Comparison of ENCODE assay signal across 22 cellular contexts in the genomic region with DNA sequence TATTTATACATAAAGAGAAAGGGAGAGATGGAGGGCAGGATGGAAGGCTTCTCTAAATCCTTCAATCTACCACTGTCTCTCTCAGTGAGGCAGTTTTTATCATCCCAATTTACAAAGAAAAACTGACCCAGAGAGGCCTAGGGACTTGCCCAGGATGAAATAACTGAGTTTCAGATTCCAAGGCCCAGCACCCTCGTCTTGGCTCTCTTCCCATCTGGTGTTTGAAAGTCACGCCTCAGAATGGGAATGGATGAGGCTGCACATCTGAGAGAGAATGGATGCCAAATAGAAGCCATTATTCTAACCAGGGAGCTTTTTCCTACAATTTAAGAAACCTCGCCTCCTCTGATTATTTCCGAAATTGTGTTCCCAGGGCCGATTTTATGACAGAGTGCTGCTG.
"Had no signal": no experiment of that assay in that cellular context is flagged by ENCODE, and none has a peak within 500 bp of the region (broad histone marks: within the 10 kb centered on the region; RNA-seq: fewer than 3 reads in every experiment).

No MANE protein-coding gene starts in this region.

- H3K27me3 Mint-ChIP-seq: stimulated activated memory B cell treated with anti-CD40 and anti-IgM and Interleukin-4, amounts not matched to agents 10 μg/mL and 1 μg/mL and 100 μg/mL, for 72 hours had no signal

- H3K9me3 ChIP-seq: ovary, psoas muscle, testis, tibial artery had no signal

- H3K4me1 Mint-ChIP-seq: memory B cell; natural killer cell; stimulated activated memory B cell treated with anti-CD40 and anti-IgM and Interleukin-4, amounts not matched to agents 10 μg/mL and 1 μg/mL and 100 μg/mL, for 72 hours had no signal

- H3K27ac Mint-ChIP-seq: effector memory CD8-positive, alpha-beta T cell; memory B cell; mesothelial cell of epicardium; natural killer cell; stimulated activated memory B cell treated with anti-CD40 and anti-IgM and Interleukin-4, amounts not matched to agents 10 μg/mL and 1 μg/mL and 100 μg/mL, for 72 hours; type B pancreatic cell had no signal

- H3K36me3 Mint-ChIP-seq: memory B cell; mesothelial cell of epicardium; natural killer cell; stimulated activated memory B cell treated with anti-CD40 and anti-IgM and Interleukin-4, amounts not matched to agents 10 μg/mL and 1 μg/mL and 100 μg/mL, for 72 hours; type B pancreatic cell had no signal

- H3K27me3 ChIP-seq: ovary, testis had no signal

- DNase-seq: cerebellar nuclear complex; cortex of kidney; effector memory CD8-positive, alpha-beta T cell; natural killer cell; occipital lobe; ovary; posterior cingulate gyrus; psoas muscle; right cardiac atrium; stimulated activated CD4-positive, alpha-beta T cell treated with anti-CD3 and anti-CD28 coated beads, Interleukin-4, amount 100 ng/mL, for 4 hours; stimulated activated naive CD8-positive, alpha-beta T cell treated with anti-CD3 and anti-CD28 coated beads, Interleukin-15, Interleukin-2, amounts not matched to agents 100 U/mL and 50 U/mL, for 24 hours; substantia nigra; testis; tibial artery had no signal

- FAIRE-seq: frontal cortex, keratinocyte had no signal

- H3K4me3 ChIP-seq: lung, ovary, psoas muscle, smooth muscle cell, testis, tibial artery had no signal

- H3K27ac ChIP-seq: ovary, psoas muscle, testis, tibial artery had no signal

- H3K36me3 ChIP-seq: ovary, tibial artery had no signal

- H3K9me3 Mint-ChIP-seq: effector memory CD8-positive, alpha-beta T cell; memory B cell; mesothelial cell of epicardium; natural killer cell; stimulated activated memory B cell treated with anti-CD40 and anti-IgM and Interleukin-4, amounts not matched to agents 10 μg/mL and 1 μg/mL and 100 μg/mL, for 72 hours; type B pancreatic cell had no signal

- H3K4me3 Mint-ChIP-seq: effector memory CD8-positive, alpha-beta T cell; memory B cell; mesothelial cell of epicardium; natural killer cell; stimulated activated memory B cell treated with anti-CD40 and anti-IgM and Interleukin-4, amounts not matched to agents 10 μg/mL and 1 μg/mL and 100 μg/mL, for 72 hours; type B pancreatic cell had no signal

- H3K4me1 ChIP-seq: tibial artery had no signal
